Comparison of ENCODE assay signal across 25 cellular contexts in the genomic region with DNA sequence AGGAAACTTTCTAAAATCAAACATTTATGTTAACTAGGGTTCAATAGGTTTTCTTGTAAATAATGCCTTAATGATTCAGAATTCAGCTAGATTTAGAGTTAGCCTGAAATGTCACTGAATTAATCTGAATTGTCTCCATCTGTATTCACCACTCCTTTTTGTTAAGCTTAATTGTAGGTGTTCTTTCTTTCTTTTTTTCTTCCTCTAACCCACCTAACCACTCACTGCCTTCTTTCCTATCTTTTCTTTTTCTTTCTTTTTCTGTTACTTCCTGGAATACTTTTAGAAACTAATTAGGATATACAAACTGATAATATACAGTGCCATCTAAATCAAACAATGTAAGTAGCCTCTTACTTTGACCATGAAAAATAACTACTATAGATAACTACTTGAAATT.
"Had no signal": no experiment of that assay in that cellular context is flagged by ENCODE, and none has a peak within 500 bp of the region (broad histone marks: within the 10 kb centered on the region; RNA-seq: fewer than 3 reads in every experiment).

No MANE protein-coding gene starts in this region.

- H3K27ac Mint-ChIP-seq: activated CD4-positive, alpha-beta memory T cell treated with anti-CD3 and anti-CD28 coated beads for 36 hours; activated CD4-positive, alpha-beta T cell treated with anti-CD3 and anti-CD28 coated beads, Interleukin-2, amount 10 ng/mL, durations not matched to agents 24 days and 14 days; activated naive CD8-positive, alpha-beta T cell treated with anti-CD3 and anti-CD28 coated beads, Interleukin-2, amount 50 U/mL, for 24 hours; dendritic cell treated with granulocyte-macrophage colony-stimulating factor and Interleukin-4, amounts not matched to agents 40 ng/mL and 50 ng/mL, for 4 days; endodermal cell; natural killer cell; type B pancreatic cell had no signal

- H3K4me1 ChIP-seq: breast epithelium, right atrium auricular region, spleen, testis, uterus had no signal

- H3K27me3 Mint-ChIP-seq: activated CD4-positive, alpha-beta memory T cell treated with anti-CD3 and anti-CD28 coated beads for 36 hours; activated CD4-positive, alpha-beta T cell treated with anti-CD3 and anti-CD28 coated beads, Interleukin-2, amount 10 ng/mL, durations not matched to agents 24 days and 14 days; activated naive CD8-positive, alpha-beta T cell treated with anti-CD3 and anti-CD28 coated beads, Interleukin-2, amount 50 U/mL, for 24 hours; dendritic cell treated with granulocyte-macrophage colony-stimulating factor and Interleukin-4, amounts not matched to agents 40 ng/mL and 50 ng/mL, for 4 days; type B pancreatic cell had no signal

- ATAC-seq: activated CD4-positive, CD25-positive, alpha-beta regulatory T cell treated with anti-CD3 and anti-CD28 coated beads, Interleukin-2, amount 50 U/mL, for 24 hours; activated naive CD8-positive, alpha-beta T cell treated with anti-CD3 and anti-CD28 coated beads, Interleukin-2, amount 50 U/mL, for 24 hours; esophagus mucosa; natural killer cell; stimulated activated naive CD8-positive, alpha-beta T cell treated with anti-CD3 and anti-CD28 coated beads, Interleukin-15, Interleukin-2, amounts not matched to agents 100 U/mL and 50 U/mL, for 24 hours had no signal

- H3K4me3 Mint-ChIP-seq: activated CD4-positive, alpha-beta memory T cell treated with anti-CD3 and anti-CD28 coated beads for 36 hours; activated CD4-positive, alpha-beta T cell treated with anti-CD3 and anti-CD28 coated beads, Interleukin-2, amount 10 ng/mL, durations not matched to agents 24 days and 14 days; activated naive CD8-positive, alpha-beta T cell treated with anti-CD3 and anti-CD28 coated beads, Interleukin-2, amount 50 U/mL, for 24 hours; dendritic cell treated with granulocyte-macrophage colony-stimulating factor and Interleukin-4, amounts not matched to agents 40 ng/mL and 50 ng/mL, for 4 days; endodermal cell; natural killer cell; type B pancreatic cell had no signal

- DNase-seq: activated CD4-positive, alpha-beta memory T cell treated with anti-CD3 and anti-CD28 coated beads for 36 hours; activated CD4-positive, alpha-beta T cell treated with anti-CD3 and anti-CD28 coated beads, Interleukin-2, amount 10 ng/mL, durations not matched to agents 24 days and 14 days; activated effector memory CD4-positive, alpha-beta T cell treated with Interleukin-2 at 50 U/mL for 16 hours; activated naive CD4-positive, alpha-beta T cell treated with Interleukin-2 at 50 U/mL for 16 hours; activated naive CD8-positive, alpha-beta T cell treated with anti-CD3 and anti-CD28 coated beads, Interleukin-2, amount 50 U/mL, for 24 hours; activated T-cell treated with anti-CD3 and anti-CD28 coated beads, Interleukin-2, amount 50 U/mL, for 48 hours; amygdala; central memory CD4-positive, alpha-beta T cell; endodermal cell; foreskin fibroblast; head of caudate nucleus; hippocampal formation; mesenchymal stem cell; natural killer cell; spleen; stimulated activated naive CD8-positive, alpha-beta T cell treated with anti-CD3 and anti-CD28 coated beads, Interleukin-15, Interleukin-2, amounts not matched to agents 100 U/mL and 50 U/mL, for 24 hours; testis; uterus had no signal

- H3K27ac ChIP-seq: breast epithelium, right atrium auricular region, spleen, testis, uterus, VCaP had no signal

- H3K4me3 ChIP-seq: breast epithelium, right atrium auricular region, spleen, testis, uterus had no signal

- H3K9me3 Mint-ChIP-seq: dendritic cell treated with granulocyte-macrophage colony-stimulating factor and Interleukin-4, amounts not matched to agents 40 ng/mL and 50 ng/mL, for 4 days; natural killer cell had no signal

- H3K9me3 ChIP-seq: breast epithelium, testis, uterus had no signal

- H3K4me1 Mint-ChIP-seq: endodermal cell had no signal

- H3K36me3 ChIP-seq: breast epithelium, uterus had no signal

- H3K27me3 ChIP-seq: breast epithelium, right atrium auricular region, spleen, testis, uterus had no signal
